24 cellular contexts compared by ENCODE assay signal in genomic region chr7:22235134-22235533, GRCh38.
DNase-seq lines count a peak whose midpoint lies in the region; ATAC-seq, FAIRE-seq and TF ChIP-seq lines count a peak whose summit lies in the region.
"Had no signal": no experiment of that assay in that cellular context is flagged by ENCODE, and none has a peak within 500 bp of the region (broad histone marks: within the 10 kb centered on the region; RNA-seq: fewer than 3 reads in every experiment).

No MANE protein-coding gene starts in this region.

- H4K20me1 ChIP-seq in H9 (ENCODE audit: control insufficient read depth, insufficient read depth, insufficient read length), result no peaks in the 10 kb centered on the region
- H4K20me1 ChIP-seq in K562 (replicated peaks; ENCODE audit: control insufficient read depth, insufficient read depth, low read length), result no peaks in the 10 kb centered on the region
- H4K20me1 ChIP-seq: BLaER1 treated with 17β-estradiol and CSF1 and Interleukin-3, amounts not matched to agents 10 nM and 100 nM had no signal

- no peak overlapping the region for H3K14ac ChIP-seq in H9 (ENCODE audit: insufficient read depth, low read length)

- no peak for TF ChIP-seq RAD21 in K562 (CRISPR knock-in tag; conservative IDR thresholded peaks at IDR 0.05 in 1 of 2, IDR thresholded peaks at IDR 0.05 in 1 of 2)

- H3K36me3 ChIP-seq in K562 (ENCODE audit: control insufficient read depth, insufficient read depth, low read length) (no peaks in the 10 kb centered on the region), parathyroid adenoma (ENCODE audit: control insufficient read depth, insufficient read depth, low read length) (no peaks in the 10 kb centered on the region), suprapubic skin (no peaks in the 10 kb centered on the region)

- H2BK5ac ChIP-seq in H9 (ENCODE audit: insufficient read length, low read length), result no peak overlapping the region

- H3K18ac ChIP-seq in H9 (ENCODE audit: insufficient read length, low read depth, low read length), result no peak overlapping the region

- no peak overlapping the region for H2AK5ac ChIP-seq in H9 (ENCODE audit: insufficient read length, low read length)

- CTCF ChIA-PET in K562 (lab: Yijun Ruan, JAX; ENCODE audit: low intra/inter-chr PET ratio), result no interaction called here

- no TSS peak for BruUV-seq in K562 (replicated peaks; lab: Mats Ljungman, UMichigan)

- WGBS in H9 (ENCODE audit: extremely low coverage, insufficient read length, low lambda C conversion rate), result no CpG with 5 or more reads among the region's 2 CpGs
- WGBS in K562 (ENCODE audit: insufficient coverage, low coverage, missing lambda C conversion rate), result 50% methylated on average over 2 of the region's 2 CpGs
- 86% methylated on average over 2 of the region's 2 CpGs for WGBS in suprapubic skin

- TF ChIP-seq EP300 in K562 (IDR thresholded peaks at IDR 0.05; ENCODE audit: low read length) (no peak), suprapubic skin (IDR thresholded peaks at IDR 0.05) (no peak)

- H3K79me1 ChIP-seq in H9 (ENCODE audit: insufficient read depth, low read depth, low read length, poor library complexity, severe bottlenecking), result no peaks in the 10 kb centered on the region

- H4K5ac ChIP-seq in H9 (ENCODE audit: insufficient read length, low read depth, low read length), result no peak overlapping the region

- TF ChIP-seq CTCF in 22Rv1 (IDR thresholded peaks at IDR 0.05) (no peak), H9 (conservative IDR thresholded peaks at IDR 0.05) (no peak), K562 (IDR thresholded peaks at IDR 0.05 in 2 of 3, conservative IDR thresholded peaks at IDR 0.05 in 1 of 3; ENCODE audit: insufficient read depth in 2 of 3, low read depth in 1 of 3, low read length in 3 of 3) (no peak), parathyroid adenoma (IDR thresholded peaks at IDR 0.05) (no peak), suprapubic skin (IDR thresholded peaks at IDR 0.05) (no peak)

- peak overlapping the region in 2 of 3 experiments; percentile 8 to 79; a peak in 1 of 7 replicates for H3K27ac Mint-ChIP-seq in H9
- H3K27ac Mint-ChIP-seq: B cell; CD4-positive, alpha-beta T cell; CD8-positive, alpha-beta T cell had no signal

- H3K27ac ChIP-seq in 22Rv1 (peak overlapping the region; percentile 35; the same call in 1 of the 2 replicates), H9 (ENCODE audit: insufficient read length, low read depth, low read length) (no peak overlapping the region), K562 (ENCODE audit: extremely low read depth, low read depth, low read length) (no peak overlapping the region), parathyroid adenoma (peak overlapping the region; percentile 86), suprapubic skin (no peak overlapping the region)
- H3K27ac ChIP-seq: A549; BLaER1 treated with 17β-estradiol and CSF1 and Interleukin-3, amounts not matched to agents 10 nM and 100 nM; C4-2B had no signal

- H3K9me1 ChIP-seq in K562 (ENCODE audit: control insufficient read depth, insufficient read depth, low read length), result no peaks in the 10 kb centered on the region

- H4K8ac ChIP-seq in H9 (replicated peaks; ENCODE audit: insufficient read length, low read depth, low read length), result no peak overlapping the region

- H3K9ac ChIP-seq in H9 (ENCODE audit: extremely low read depth, insufficient read length, low read length) (no peak overlapping the region), K562 (ENCODE audit: insufficient read depth in 1 of 2, low read depth in 2 of 2, low read length in 2 of 2) (no peak overlapping the region), parathyroid adenoma (no peak overlapping the region)
- H3K9ac ChIP-seq: BLaER1 treated with 17β-estradiol and CSF1 and Interleukin-3, amounts not matched to agents 10 nM and 100 nM had no signal

- H3K9me3 ChIP-seq in H9 (ENCODE audit: control insufficient read depth, low read depth, low read length) (no peaks in the 10 kb centered on the region), K562 (replicated peaks; ENCODE audit: control insufficient read depth, insufficient read depth, low read depth, low read length) (no peaks in the 10 kb centered on the region), parathyroid adenoma (ENCODE audit: control insufficient read depth, low read length) (no peaks in the 10 kb centered on the region), suprapubic skin (no peaks in the 10 kb centered on the region)
- H3K9me3 ChIP-seq: A549; BLaER1 treated with 17β-estradiol and CSF1 and Interleukin-3, amounts not matched to agents 10 nM and 100 nM had no signal

- no peaks in the 10 kb centered on the region for H3K9me3 Mint-ChIP-seq in H9
- H3K9me3 Mint-ChIP-seq: CD4-positive, alpha-beta T cell; CD8-positive, alpha-beta T cell had no signal

- no peak overlapping the region for H3K4me3 ChIP-seq in K562
- no peak overlapping the region for H3K4me3 ChIP-seq in parathyroid adenoma (ENCODE audit: low read depth, low read length)
- no peak overlapping the region for H3K4me3 ChIP-seq in suprapubic skin
- H3K4me3 ChIP-seq: A549; BLaER1 treated with 17β-estradiol and CSF1 and Interleukin-3, amounts not matched to agents 10 nM and 100 nM had no signal

- no peak overlapping the region for H3K4me2 ChIP-seq in H9 (ENCODE audit: insufficient read depth, insufficient read length, low read length)
- H3K4me2 ChIP-seq in K562 (ENCODE audit: insufficient read depth, low read length), result no peak overlapping the region
- H3K4me2 ChIP-seq in parathyroid adenoma (ENCODE audit: low read length), result no peak overlapping the region
- H3K4me2 ChIP-seq: A549; BLaER1 treated with 17β-estradiol and CSF1 and Interleukin-3, amounts not matched to agents 10 nM and 100 nM had no signal

- no peaks in the 10 kb centered on the region for H3K23me2 ChIP-seq in H9 (ENCODE audit: insufficient read length, low read depth, low read length, poor library complexity, severe bottlenecking)

- H3K36me3 Mint-ChIP-seq in H9 (ENCODE audit: insufficient read depth in 1 of 3, low read depth in 3 of 3), result no peaks in the 10 kb centered on the region
- H3K36me3 Mint-ChIP-seq: CD8-positive, alpha-beta T cell had no signal

- no peak overlapping the region for H3T11ph ChIP-seq in H9 (ENCODE audit: low read length)

- no peak overlapping the region for H2BK12ac ChIP-seq in H9 (ENCODE audit: insufficient read length, low read depth, low read length)

- no peak for FAIRE-seq in K562 (lab: Jason Lieb, UNC)
- FAIRE-seq: A549, GM12891, GM18507 had no signal

- H3K27me3 Mint-ChIP-seq in H9 (ENCODE audit: low read depth), result no peaks in the 10 kb centered on the region
- H3K27me3 Mint-ChIP-seq: B cell; CD4-positive, alpha-beta T cell had no signal

- ATAC-seq in K562, result no peak
- ATAC-seq: A549; CD8-positive, alpha-beta T cell had no signal

- no peak overlapping the region for H3K4ac ChIP-seq in H9 (ENCODE audit: low read depth, low read length)

- intact Hi-C loops in K562 (cut with micrococcal nuclease), result no loop called here

- H3K4me3 Mint-ChIP-seq in H9, result no peak overlapping the region
- H3K4me3 Mint-ChIP-seq: B cell; CD4-positive, alpha-beta T cell; CD8-positive, alpha-beta T cell had no signal

- TF ChIP-seq POLR2A in K562 (conservative IDR thresholded peaks at IDR 0.05), result no peak
- TF ChIP-seq POLR2A in suprapubic skin (IDR thresholded peaks at IDR 0.05), result no peak

- H2AFZ ChIP-seq in H9 (ENCODE audit: low read length) (no peak overlapping the region), K562 (ENCODE audit: low read depth, low read length) (no peak overlapping the region), parathyroid adenoma (no peak overlapping the region)

- in situ Hi-C loops in K562 (cut with MboI), result no loop called here

- POLR2A ChIA-PET in K562 (lab: Yijun Ruan, JAX), result no interaction called here

- no peaks in the 10 kb centered on the region for H3K4me1 ChIP-seq in H9 (ENCODE audit: insufficient read depth, low read length)
- H3K4me1 ChIP-seq in K562 (replicated peaks in 1 of 2; ENCODE audit: control insufficient read depth in 2 of 2, insufficient read depth in 2 of 2, low read length in 2 of 2), result peaks cover 0 to 6% of the 10 kb centered on the region in 2 experiments; a peak in 1 of 5 replicates
- H3K4me1 ChIP-seq in parathyroid adenoma, result peaks cover 60% of the 10 kb centered on the region
- H3K4me1 ChIP-seq in suprapubic skin, result peaks cover 2% of the 10 kb centered on the region
- H3K4me1 ChIP-seq: A549; BLaER1 treated with 17β-estradiol and CSF1 and Interleukin-3, amounts not matched to agents 10 nM and 100 nM had no signal

- H2BK15ac ChIP-seq in H9 (ENCODE audit: low read depth, low read length), result no peak overlapping the region

- H4K91ac ChIP-seq in H9 (ENCODE audit: insufficient read length, low read depth, low read length), result no peak overlapping the region

- H3K56ac ChIP-seq in H9 (ENCODE audit: insufficient read length, low read depth, low read length), result no peak overlapping the region

- DNase-seq in H9 (no peak), K562 (ENCODE audit: extremely low read depth in 1 of 4, low spot score in 3 of 4) (no peak), COLO668 (lab: John Stamatoyannopoulos, UW; ENCODE audit: unreplicated experiment) (no peak), suprapubic skin (ENCODE audit: low spot score in 2 of 2) (no peak), NCI-H524 treated with DMSO at 0.1 percent for 48 hours (lab: John Stamatoyannopoulos, UW) (no peak)
- DNase-seq: AML-193; CD4-positive, alpha-beta T cell; CD8-positive, alpha-beta T cell; COR-L47; DMS 273 treated with DMSO at 0.1 percent for 48 hours; DMS153; DMS53; DMS79; DND-41; EL; GDM1 had no signal

- peaks cover 8 to 15% of the 10 kb centered on the region in 2 experiments for H3K4me1 Mint-ChIP-seq in H9
- H3K4me1 Mint-ChIP-seq: B cell had no signal

- no peak overlapping the region for H2BK20ac ChIP-seq in H9 (ENCODE audit: low read depth, low read length, poor library complexity, severe bottlenecking)

- no peaks in the 10 kb centered on the region for H3K79me2 ChIP-seq in H9 (ENCODE audit: insufficient read depth, low read length)
- no peaks in the 10 kb centered on the region for H3K79me2 ChIP-seq in K562 (ENCODE audit: control insufficient read depth, insufficient read depth, low read length)
- peaks cover 32% of the 10 kb centered on the region for H3K79me2 ChIP-seq in parathyroid adenoma

- H3K27me3 ChIP-seq in H9 (ENCODE audit: insufficient read depth, low read length) (no peaks in the 10 kb centered on the region), K562 (ENCODE audit: control insufficient read depth in 2 of 2, insufficient read depth in 2 of 2, low read length in 2 of 2) (no peaks in the 10 kb centered on the region), parathyroid adenoma (ENCODE audit: control insufficient read depth, insufficient read depth, low read length) (no peaks in the 10 kb centered on the region), suprapubic skin (no peaks in the 10 kb centered on the region)
- H3K27me3 ChIP-seq: BLaER1 treated with 17β-estradiol and CSF1 and Interleukin-3, amounts not matched to agents 10 nM and 100 nM had no signal

- H3K23ac ChIP-seq in H9 (ENCODE audit: insufficient read length, low read depth, low read length), result no peak overlapping the region

- H2BK120ac ChIP-seq in H9 (ENCODE audit: low read depth, low read length, poor library complexity, severe bottlenecking), result no peak overlapping the region

TF ChIP-seq in K562, 482 proteins besides CTCF, POLR2A, EP300 and RAD21 (continues in another document):
- TF ChIP-seq NRF1 (conservative IDR thresholded peaks at IDR 0.05 in 1 of 2, IDR thresholded peaks at IDR 0.05 in 1 of 2), result no peak

Comparison
In these comparisons a context has a peak if more than half of its experiments do, and no peak if none do; other contexts are left out.
1. H3K27ac ChIP-seq: peak in 22Rv1 (single experiment) and parathyroid adenoma (single experiment); none in H9 (single experiment), K562 (single experiment) and suprapubic skin (single experiment).